Comparison of ENCODE assay signal across 31 cellular contexts in genomic region chr4:38884254-38884653, GRCh38.
"Had no signal": no experiment of that assay in that cellular context is flagged by ENCODE, and none has a peak within 500 bp of the region (broad histone marks: within the 10 kb centered on the region; RNA-seq: fewer than 3 reads in every experiment).

No MANE protein-coding gene starts in this region.

- H3K4me3 ChIP-seq: Peyer's patch, SJSA1 had no signal

- H3K36me3 ChIP-seq: SJSA1 had no signal

- H3K9me3 ChIP-seq: Peyer's patch, SJSA1, SK-N-SH had no signal

- ATAC-seq: PC-3 had no signal

- H3K9ac ChIP-seq: SK-N-SH had no signal

- H3K4me1 ChIP-seq: Peyer's patch had no signal

- H3K9me2 ChIP-seq: SK-N-SH had no signal

- DNase-seq: Karpas-422, NCI-H1048, NCI-H1092 treated with DMSO at 0.1 percent for 48 hours, NCI-H1105 treated with DMSO at 0.1 percent for 48 hours, NCI-H1417, NCI-H1436, NCI-H146, NCI-H1694, NCI-H187, NCI-H1930, NCI-H2029 treated with DMSO at 0.1 percent for 48 hours, NCI-H2081 treated with DMSO at 0.1 percent for 48 hours, NCI-H2107, NCI-H2171, NCI-H226, NCI-H446 treated with DMSO at 0.1 percent for 48 hours, NCI-H510A, NCI-H524, NCI-H526, NCI-H69, NCI-H748 treated with DMSO at 0.1 percent for 48 hours, NCI-H82, OCI-M1, PC-3, Peyer's patch, Right ventricle myocardium superior, RPMI8226, SHP77 treated with DMSO at 0.1 percent for 48 hours, SK-N-SH, SW 1271 had no signal

- H3K27ac ChIP-seq: Peyer's patch, SJSA1 had no signal

- H3K27me3 ChIP-seq: Peyer's patch, SJSA1 had no signal

- H3K4me2 ChIP-seq: SK-N-SH had no signal
